18 cellular contexts compared by ENCODE assay signal in the genomic region with DNA sequence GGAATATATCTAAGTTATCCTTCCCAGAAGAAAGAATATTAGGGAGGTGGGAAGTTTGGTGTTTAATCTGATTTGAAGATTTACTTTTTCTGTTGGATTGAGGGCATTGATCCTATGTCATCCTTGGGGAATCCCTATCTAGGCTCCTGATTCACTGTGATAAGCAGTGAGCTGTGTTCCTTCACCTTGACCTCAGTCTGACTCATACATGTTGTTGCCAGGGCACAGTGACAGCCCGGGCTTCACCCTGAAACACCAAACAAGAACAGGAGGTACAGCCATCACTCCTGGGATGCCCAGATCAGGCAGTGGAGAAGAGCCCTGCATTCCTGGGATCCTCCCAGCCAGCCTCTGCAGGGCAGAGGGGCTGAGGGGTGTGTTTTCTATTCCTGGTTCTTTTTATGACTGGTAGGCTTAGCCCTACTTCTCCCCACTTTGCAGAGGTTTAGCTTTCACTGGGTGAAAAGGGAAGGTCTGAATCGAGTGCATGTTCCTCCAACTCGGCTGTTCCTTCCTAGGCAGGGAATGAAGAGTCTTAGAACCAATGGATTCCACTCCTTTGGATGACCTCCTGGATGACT. TPM values are rescaled to one million over a fixed set of nuclear protein-coding genes. Genes with fewer than 3 reads are reported as not detected.
DNase-seq lines count a peak whose midpoint lies in the region; ATAC-seq, FAIRE-seq and TF ChIP-seq lines count a peak whose summit lies in the region.
"Had no signal": no experiment of that assay in that cellular context is flagged by ENCODE, and none has a peak within 500 bp of the region (broad histone marks: within the 10 kb centered on the region; RNA-seq: fewer than 3 reads in every experiment).

No MANE protein-coding gene starts in this region.

- no peaks in the 10 kb centered on the region for H3K9me2 ChIP-seq in GM23338 (ENCODE audit: insufficient read depth)

- 55% methylated on average over 3 of the region's 3 CpGs for WGBS in A549 (ENCODE audit: missing lambda C conversion rate)

- no peaks in the 10 kb centered on the region for H3F3A ChIP-seq in GM23338 (replicated peaks; ENCODE audit: low read depth)

- BruUV-seq in endothelial cell of umbilical vein (replicated peaks; lab: Mats Ljungman, UMichigan), result no TSS peak

- H2AFZ ChIP-seq in GM23338 (no peak overlapping the region), endothelial cell of umbilical vein (ENCODE audit: low read depth, low read length) (no peak overlapping the region)

- H3K4me2 ChIP-seq in A549 (no peak overlapping the region), GM23338 (no peak overlapping the region), endothelial cell of umbilical vein (ENCODE audit: insufficient read depth, low read length) (no peak overlapping the region)

- H3K4me1 Mint-ChIP-seq in GM23338, result peaks cover 21% of the 10 kb centered on the region

- peaks cover 3% of the 10 kb centered on the region; the same call in 1 of the 3 replicates for H3K36me3 Mint-ChIP-seq in GM23338 (ENCODE audit: low read depth)

- CTCF ChIA-PET in A549 (lab: Yijun Ruan, JAX) (interaction anchor here (0.9 to 13.3 kb wide), 4 partner anchors 14 to 128 kb away, joined by 3 to 197 read pairs (median 4); partner anchors contain the start of gene KDM3B), endothelial cell of umbilical vein (lab: Charles Lee) (no interaction called here)

- peaks cover 29% of the 10 kb centered on the region for H3K79me2 ChIP-seq in GM23338 (replicated peaks; ENCODE audit: insufficient read depth)
- peaks cover 23% of the 10 kb centered on the region for H3K79me2 ChIP-seq in endothelial cell of umbilical vein (ENCODE audit: control insufficient read depth, insufficient read depth, low read length)

- FAIRE-seq in A549 (lab: Jason Lieb, UNC) (no peak), endothelial cell of umbilical vein (lab: Jason Lieb, UNC) (no peak)
- FAIRE-seq: frontal cortex had no signal

- H3K4me1 ChIP-seq in A549 (peaks cover 32% of the 10 kb centered on the region; the same call in 2 of the 3 replicates), GM23338 (ENCODE audit: insufficient read depth) (peaks cover 12% of the 10 kb centered on the region; the same call in 1 of the 2 replicates), endothelial cell of umbilical vein (ENCODE audit: control insufficient read depth, extremely low read depth, insufficient read depth, low read length) (peaks cover 19% of the 10 kb centered on the region)

- H3K9me1 ChIP-seq in endothelial cell of umbilical vein (replicated peaks; ENCODE audit: control insufficient read depth, extremely low read depth, insufficient read depth, low read length), result no peaks in the 10 kb centered on the region

- ATAC-seq in A549, result no peak
- ATAC-seq in GM23338, result no peak
- no peak for ATAC-seq in GM21381 (IDR thresholded peaks at IDR 0.05; ENCODE audit: unreplicated experiment)
- ATAC-seq: lower lobe of right lung, Panc1, right cardiac atrium had no signal

- TF ChIP-seq POLR2A in A549 (IDR thresholded peaks at IDR 0.05; ENCODE audit: low read length), result no peak
- TF ChIP-seq POLR2A in endothelial cell of umbilical vein (IDR thresholded peaks at IDR 0.05; ENCODE audit: low read depth, low read length), result no peak

- no peak overlapping the region; the same call in 2 of the 3 replicates for H3K4me3 Mint-ChIP-seq in GM23338
- H3K4me3 Mint-ChIP-seq: activated naive CD8-positive, alpha-beta T cell treated with anti-CD3 and anti-CD28 coated beads, Interleukin-2, amount 10 ng/mL, durations not matched to agents 7 days and 5 days had no signal

- H3K4me3 ChIP-seq in A549 (no peak overlapping the region), GM23338 (no peak overlapping the region), endothelial cell of umbilical vein (replicated peaks in 1 of 3; ENCODE audit: insufficient read depth in 1 of 3, low read depth in 1 of 3, low read length in 3 of 3) (no peak overlapping the region)
- H3K4me3 ChIP-seq: lower lobe of right lung had no signal

- TF ChIP-seq CTCF in A549 (IDR thresholded peaks at IDR 0.05) (no peak), GM23338 (conservative IDR thresholded peaks at IDR 0.05; ENCODE audit: low read depth in 2 of 2) (no peak), endothelial cell of umbilical vein (IDR thresholded peaks at IDR 0.05; ENCODE audit: extremely low read depth in 1 of 2, insufficient read depth in 1 of 2, low read depth in 1 of 2, low read length in 2 of 2) (no peak)

- H3K9me3 ChIP-seq in A549 (no peaks in the 10 kb centered on the region), endothelial cell of umbilical vein (replicated peaks; ENCODE audit: control insufficient read depth, insufficient read depth, low read length) (no peaks in the 10 kb centered on the region)
- H3K9me3 ChIP-seq: lower lobe of right lung had no signal

- H3K27me3 ChIP-seq in GM23338 (ENCODE audit: insufficient read depth) (no peaks in the 10 kb centered on the region), endothelial cell of umbilical vein (ENCODE audit: control insufficient read depth in 2 of 2, insufficient read depth in 2 of 2, low read length in 2 of 2) (no peaks in the 10 kb centered on the region)

- intact Hi-C loops in endothelial cell of umbilical vein (cut with micrococcal nuclease), result loop anchor here (5.0 kb wide), 2 partner anchors 113 to 158 kb away; partner anchors contain the start of genes BRD8 and KIF20A

- no peak overlapping the region for H3K27ac ChIP-seq in A549
- H3K27ac ChIP-seq in GM23338 (ENCODE audit: low read depth), result no peak overlapping the region
- no peak overlapping the region for H3K27ac ChIP-seq in endothelial cell of umbilical vein (ENCODE audit: insufficient read depth, low read depth, low read length)
- H3K27ac ChIP-seq: lower lobe of right lung had no signal

- no peaks in the 10 kb centered on the region for H3K9me3 Mint-ChIP-seq in GM23338
- H3K9me3 Mint-ChIP-seq: activated naive CD8-positive, alpha-beta T cell treated with anti-CD3 and anti-CD28 coated beads, Interleukin-2, amount 10 ng/mL, durations not matched to agents 7 days and 5 days had no signal

- no peak overlapping the region for H3K9ac ChIP-seq in endothelial cell of umbilical vein (replicated peaks; ENCODE audit: extremely low read depth, insufficient read depth, low read length)

- H3K36me3 ChIP-seq in GM23338 (ENCODE audit: insufficient read depth), result no peaks in the 10 kb centered on the region
- no peaks in the 10 kb centered on the region for H3K36me3 ChIP-seq in endothelial cell of umbilical vein (ENCODE audit: control insufficient read depth in 2 of 2, extremely low read depth in 1 of 2, insufficient read depth in 2 of 2, low read length in 2 of 2)
- H3K36me3 ChIP-seq: lower lobe of right lung had no signal

- peak in 1 of 2 experiments; percentile 46 for DNase-seq in A549 (ENCODE audit: low read depth in 1 of 2, low spot score in 1 of 2)
- DNase-seq in GM23338 (ENCODE audit: low spot score), result no peak
- peak; percentile 35 for DNase-seq in RPMI7951 (ENCODE audit: low read depth)
- DNase-seq in endothelial cell of umbilical vein (ENCODE audit: low read depth, low spot score), result no peak
- no peak for DNase-seq in C1 segment of cervical spinal cord (lab: John Stamatoyannopoulos, UW)
- no peak for DNase-seq in epidermal melanocyte (ENCODE audit: insufficient read length, low spot score)
- no peak for DNase-seq in D341Med (ENCODE audit: low spot score)
- DNase-seq: activated naive CD8-positive, alpha-beta T cell treated with anti-CD3 and anti-CD28 coated beads, Interleukin-2, amount 10 ng/mL, durations not matched to agents 7 days and 5 days; cerebellar nuclear complex; DMS 273 treated with DMSO at 0.1 percent for 48 hours; lower lobe of right lung; NCI-H2029; right cardiac atrium; stimulated activated CD4-positive, alpha-beta T cell treated with anti-CD3 and anti-CD28 coated beads, Interleukin-1b, Interleukin-23, amount 100 ng/mL, for 48 hours; substantia nigra had no signal

- H3K27ac Mint-ChIP-seq in GM23338, result peak overlapping the region; percentile 38; the same call in 1 of the 2 replicates
- H3K27ac Mint-ChIP-seq: activated naive CD8-positive, alpha-beta T cell treated with anti-CD3 and anti-CD28 coated beads, Interleukin-2, amount 10 ng/mL, durations not matched to agents 7 days and 5 days had no signal

- dilution Hi-C loops in endothelial cell of umbilical vein (cut with MboI; ENCODE audit: extremely low pct_ligation_motif_present, low sequenced_read_pairs), result no loop called here

- H4K20me1 ChIP-seq in GM23338 (replicated peaks; ENCODE audit: insufficient read depth), result no peaks in the 10 kb centered on the region
- H4K20me1 ChIP-seq in endothelial cell of umbilical vein (replicated peaks; ENCODE audit: control insufficient read depth, extremely low read depth, insufficient read depth, low read length), result no peaks in the 10 kb centered on the region

- TF ChIP-seq RAD21 in A549 (conservative IDR thresholded peaks at IDR 0.05 in 1 of 2, IDR thresholded peaks at IDR 0.05 in 1 of 2), result no peak

- no peak for TF ChIP-seq EP300 in A549 (IDR thresholded peaks at IDR 0.05)

- POLR2A ChIA-PET in A549 (lab: Yijun Ruan, JAX) (no interaction called here), endothelial cell of umbilical vein (lab: Charles Lee) (no interaction called here)

- peaks cover 9% of the 10 kb centered on the region for H3K27me3 Mint-ChIP-seq in GM23338 (ENCODE audit: insufficient read depth, low read depth, poor library complexity)

RNA-seq across cellular contexts. Expression of gene FAM53C, which starts 3.1 kb away (rescaled TPM):
- polyA plus RNA-seq in A549 (2011; rRNA removed), result 24.5 and 24.9 TPM in 2 replicates
- 13.4 and 18.7 TPM in 2 replicates for polyA plus RNA-seq in A549 (2012; cell fraction: cytosol; rRNA removed)
- 29.8 and 32.6 TPM in 2 replicates for polyA plus RNA-seq in A549 (2012; cell fraction: nucleus; rRNA removed)
- 21.9 to 25.7 TPM (median 24.7 TPM) in 3 replicates for polyA plus RNA-seq in A549 (2017; fragmentation: RNase III; extraction: RNeasy Plus Mini Kit Qiagen cat#74134 plus additional on column Dnase treatment)
- polyA minus RNA-seq in A549 (2011; rRNA and poly(A)+ RNA removed), result 27.2 and 29.0 TPM in 2 replicates
- total RNA-seq in GM23338 (2014; rRNA removed; shearing (Covaris generic)), result 45.0 and 49.9 TPM in 2 replicates
- polyA plus RNA-seq in GM23338 (2016; fragmentation: Nextera tagmentation; extraction: Ambion mirVana), result 20.4 and 21.0 TPM in 2 replicates
- total RNA-seq in RPMI7951 (2014; rRNA removed; shearing (Covaris generic)), result 34.8 and 35.1 TPM in 2 replicates
- 34.2 and 37.4 TPM in 2 replicates for total RNA-seq in endothelial cell of umbilical vein
- 37.9 and 41.4 TPM in 2 replicates for polyA plus RNA-seq in endothelial cell of umbilical vein
- polyA plus RNA-seq in endothelial cell of umbilical vein (2011; cell fraction: cytosol; rRNA removed), result 28.2 and 28.6 TPM in 2 replicates
- 29.0 and 32.1 TPM in 2 replicates for polyA plus RNA-seq in endothelial cell of umbilical vein (2011; cell fraction: nucleus; rRNA removed)
- 24.5 and 25.4 TPM in 2 replicates for polyA plus RNA-seq in endothelial cell of umbilical vein (2012)
- 41.0 and 46.1 TPM in 2 replicates for polyA minus RNA-seq in endothelial cell of umbilical vein
- polyA minus RNA-seq in endothelial cell of umbilical vein (2011; cell fraction: cytosol; rRNA and poly(A)+ RNA removed), result 17.6 TPM
- polyA minus RNA-seq in endothelial cell of umbilical vein (2011; cell fraction: nucleus; rRNA and poly(A)+ RNA removed), result 18.1 and 25.7 TPM in 2 replicates

RNA-seq across cellular contexts. Expression of gene CDC25C, which starts 3.4 kb away (rescaled TPM):
- 19.3 and 20.5 TPM in 2 replicates for polyA plus RNA-seq in A549 (2011; rRNA removed)
- polyA plus RNA-seq in A549 (2012; cell fraction: cytosol; rRNA removed), result 7.9 and 8.8 TPM in 2 replicates
- polyA plus RNA-seq in A549 (2012; cell fraction: nucleus; rRNA removed), result 8.1 and 11.4 TPM in 2 replicates
- 11.2 to 12.7 TPM (median 12.6 TPM) in 3 replicates for polyA plus RNA-seq in A549 (2017; fragmentation: RNase III; extraction: RNeasy Plus Mini Kit Qiagen cat#74134 plus additional on column Dnase treatment)
- 9.4 and 10.0 TPM in 2 replicates for polyA minus RNA-seq in A549 (2011; rRNA and poly(A)+ RNA removed)
- 25.6 and 29.9 TPM in 2 replicates for total RNA-seq in GM23338 (2014; rRNA removed; shearing (Covaris generic))
- 20.0 and 20.9 TPM in 2 replicates for polyA plus RNA-seq in GM23338 (2016; fragmentation: Nextera tagmentation; extraction: Ambion mirVana)
- total RNA-seq in RPMI7951 (2014; rRNA removed; shearing (Covaris generic)), result 24.4 and 28.3 TPM in 2 replicates
- 13.3 and 13.6 TPM in 2 replicates for total RNA-seq in endothelial cell of umbilical vein
- polyA plus RNA-seq in endothelial cell of umbilical vein, result 5.5 and 8.1 TPM in 2 replicates
- 10.0 and 11.7 TPM in 2 replicates for polyA plus RNA-seq in endothelial cell of umbilical vein (2011; cell fraction: cytosol; rRNA removed)
- 12.0 and 14.4 TPM in 2 replicates for polyA plus RNA-seq in endothelial cell of umbilical vein (2011; cell fraction: nucleus; rRNA removed)
- 3.0 and 8.6 TPM in 2 replicates for polyA plus RNA-seq in endothelial cell of umbilical vein (2012)
- 9.1 and 9.4 TPM in 2 replicates for polyA minus RNA-seq in endothelial cell of umbilical vein
- polyA minus RNA-seq in endothelial cell of umbilical vein (2011; cell fraction: cytosol; rRNA and poly(A)+ RNA removed), result 4.9 TPM
- 5.6 and 11.3 TPM in 2 replicates for polyA minus RNA-seq in endothelial cell of umbilical vein (2011; cell fraction: nucleus; rRNA and poly(A)+ RNA removed)
- polyA plus RNA-seq: right cardiac atrium had no signal

RNA-seq across cellular contexts. Expression of gene KDM3B, which starts 17.5 kb away (rescaled TPM):
- polyA plus RNA-seq in A549 (2011; rRNA removed) (50.6 and 52.5 TPM in 2 replicates), A549 (2017; fragmentation: RNase III; extraction: RNeasy Plus Mini Kit Qiagen cat#74134 plus additional on column Dnase treatment) (35.4 to 38.1 TPM (median 37.4 TPM) in 3 replicates), GM23338 (2016; fragmentation: Nextera tagmentation; extraction: Ambion mirVana) (25.8 TPM in 2 replicates), endothelial cell of umbilical vein (15.8 and 19.0 TPM in 2 replicates)
- polyA plus RNA-seq in A549 (2012; cell fraction: cytosol; rRNA removed), result 17.9 and 23.5 TPM in 2 replicates
- 18.4 and 28.9 TPM in 2 replicates for polyA plus RNA-seq in A549 (2012; cell fraction: nucleus; rRNA removed)
- polyA minus RNA-seq in A549 (2011; rRNA and poly(A)+ RNA removed), result 60.8 and 61.3 TPM in 2 replicates
- total RNA-seq in GM23338 (2014; rRNA removed; shearing (Covaris generic)), result 86.6 and 90.3 TPM in 2 replicates
- total RNA-seq in RPMI7951 (2014; rRNA removed; shearing (Covaris generic)), result 20.7 and 24.0 TPM in 2 replicates
- 52.6 and 55.7 TPM in 2 replicates for total RNA-seq in endothelial cell of umbilical vein
- polyA plus RNA-seq in endothelial cell of umbilical vein (2011; cell fraction: cytosol; rRNA removed), result 22.6 and 24.9 TPM in 2 replicates
- polyA plus RNA-seq in endothelial cell of umbilical vein (2011; cell fraction: nucleus; rRNA removed), result 52.1 and 60.9 TPM in 2 replicates
- polyA plus RNA-seq in endothelial cell of umbilical vein (2012), result 24.6 and 31.8 TPM in 2 replicates
- polyA minus RNA-seq in endothelial cell of umbilical vein, result 70.9 and 72.3 TPM in 2 replicates
- 26.2 TPM for polyA minus RNA-seq in endothelial cell of umbilical vein (2011; cell fraction: cytosol; rRNA and poly(A)+ RNA removed)
- polyA minus RNA-seq in endothelial cell of umbilical vein (2011; cell fraction: nucleus; rRNA and poly(A)+ RNA removed), result 43.6 and 55.2 TPM in 2 replicates
